Comparison of ENCODE assay signal across 9 cellular contexts in genomic region chr19:57099199-57099661, GRCh38. TPM values are rescaled to one million over a fixed set of nuclear protein-coding genes. Genes with fewer than 3 reads are reported as not detected.
DNase-seq lines count a peak whose midpoint lies in the region; ATAC-seq and TF ChIP-seq lines count a peak whose summit lies in the region.
"Had no signal": no experiment of that assay in that cellular context is flagged by ENCODE, and none has a peak within 500 bp of the region (broad histone marks: within the 10 kb centered on the region; RNA-seq: fewer than 3 reads in every experiment).

No MANE protein-coding gene starts in this region.

- no peaks in the 10 kb centered on the region for H3K4me1 ChIP-seq in cardiac muscle cell (ENCODE audit: low read depth)

- no peak overlapping the region for H3K4me3 Mint-ChIP-seq in activated naive CD4-positive, alpha-beta T cell treated with anti-CD3 and anti-CD28 coated beads, Interleukin-2, amount 10 ng/mL, durations not matched to agents 7 days and 5 days

- H3K4me3 ChIP-seq in cardiac muscle cell: no peak overlapping the region
- H3K4me3 ChIP-seq: BLaER1 had no signal

- peaks cover 6% of the 10 kb centered on the region for H3K4me1 Mint-ChIP-seq in activated naive CD4-positive, alpha-beta T cell treated with anti-CD3 and anti-CD28 coated beads, Interleukin-2, amount 10 ng/mL, durations not matched to agents 7 days and 5 days

- CTCF ChIA-PET in activated naive CD4-positive, alpha-beta T cell treated with anti-CD3 and anti-CD28 coated beads, Interleukin-2, amount 10 ng/mL, durations not matched to agents 7 days and 5 days (lab: Charles Lee): interaction anchor here (0.6 to 0.9 kb wide), 3 partner anchors 751 to 846 kb away, joined by 3 read pairs; no protein-coding TSS in a partner anchor

- peak; percentile 23 for DNase-seq in NCI-H1105 treated with DMSO at 0.1 percent for 48 hours (lab: John Stamatoyannopoulos, UW)
- DNase-seq in NCI-H1105 (lab: John Stamatoyannopoulos, UW): no peak
- peak; percentile 55 for DNase-seq in RPMI7951 (ENCODE audit: low read depth)
- peak; percentile 54 for DNase-seq in activated naive CD4-positive, alpha-beta T cell treated with anti-CD3 and anti-CD28 coated beads, Interleukin-2, amount 10 ng/mL, durations not matched to agents 7 days and 5 days
- peak; percentile 2 to 70 for DNase-seq in cardiac muscle cell (ENCODE audit: low read depth in 1 of 2, low spot score in 1 of 2)
- DNase-seq in retina: peak; percentile 91

- H3K36me3 Mint-ChIP-seq in activated naive CD4-positive, alpha-beta T cell treated with anti-CD3 and anti-CD28 coated beads, Interleukin-2, amount 10 ng/mL, durations not matched to agents 7 days and 5 days: peaks cover 2% of the 10 kb centered on the region

- TF ChIP-seq CTCF in cardiac muscle cell (IDR thresholded peaks at IDR 0.05; ENCODE audit: low read depth, low read length): peak; percentile 79

- H3K9me3 Mint-ChIP-seq in activated naive CD4-positive, alpha-beta T cell treated with anti-CD3 and anti-CD28 coated beads, Interleukin-2, amount 10 ng/mL, durations not matched to agents 7 days and 5 days: peaks cover 32% of the 10 kb centered on the region

- no peaks in the 10 kb centered on the region for H3K27me3 ChIP-seq in cardiac muscle cell
- H3K27me3 ChIP-seq: BLaER1 had no signal

- H3K27me3 Mint-ChIP-seq in activated naive CD4-positive, alpha-beta T cell treated with anti-CD3 and anti-CD28 coated beads, Interleukin-2, amount 10 ng/mL, durations not matched to agents 7 days and 5 days: no peaks in the 10 kb centered on the region

- no peak overlapping the region for H3K27ac ChIP-seq in cardiac muscle cell
- H3K27ac ChIP-seq: BLaER1 had no signal

- no peaks in the 10 kb centered on the region for H3K9me3 ChIP-seq in cardiac muscle cell (ENCODE audit: low read depth)
- H3K9me3 ChIP-seq: BLaER1 had no signal

- H3K27ac Mint-ChIP-seq in activated naive CD4-positive, alpha-beta T cell treated with anti-CD3 and anti-CD28 coated beads, Interleukin-2, amount 10 ng/mL, durations not matched to agents 7 days and 5 days: no peak overlapping the region

- ATAC-seq in HG03565 (IDR thresholded peaks at IDR 0.05; ENCODE audit: unreplicated experiment) (no peak), GM21528 (IDR thresholded peaks at IDR 0.05; ENCODE audit: low FRiP score, unreplicated experiment) (no peak)

- no peaks in the 10 kb centered on the region for H3K36me3 ChIP-seq in cardiac muscle cell
- H3K36me3 ChIP-seq: BLaER1 had no signal

RNA-seq across cellular contexts. Expression of gene USP29, which starts 20.6 kb away (rescaled TPM):
- not detected in 2 replicates for total RNA-seq in RPMI7951 (2014; rRNA removed; shearing (Covaris generic))
- not detected in 2 replicates for total RNA-seq in cardiac muscle cell
- not detected in 2 replicates for polyA plus RNA-seq in cardiac muscle cell

RNA-seq across cellular contexts. Expression of gene ZIM3, which starts 45.8 kb away (rescaled TPM):
- not detected in 2 replicates for total RNA-seq in RPMI7951 (2014; rRNA removed; shearing (Covaris generic))
- total RNA-seq in cardiac muscle cell: not detected in 2 replicates
- polyA plus RNA-seq in cardiac muscle cell: not detected in 2 replicates
